8 cellular contexts compared by ENCODE assay signal in the genomic region with DNA sequence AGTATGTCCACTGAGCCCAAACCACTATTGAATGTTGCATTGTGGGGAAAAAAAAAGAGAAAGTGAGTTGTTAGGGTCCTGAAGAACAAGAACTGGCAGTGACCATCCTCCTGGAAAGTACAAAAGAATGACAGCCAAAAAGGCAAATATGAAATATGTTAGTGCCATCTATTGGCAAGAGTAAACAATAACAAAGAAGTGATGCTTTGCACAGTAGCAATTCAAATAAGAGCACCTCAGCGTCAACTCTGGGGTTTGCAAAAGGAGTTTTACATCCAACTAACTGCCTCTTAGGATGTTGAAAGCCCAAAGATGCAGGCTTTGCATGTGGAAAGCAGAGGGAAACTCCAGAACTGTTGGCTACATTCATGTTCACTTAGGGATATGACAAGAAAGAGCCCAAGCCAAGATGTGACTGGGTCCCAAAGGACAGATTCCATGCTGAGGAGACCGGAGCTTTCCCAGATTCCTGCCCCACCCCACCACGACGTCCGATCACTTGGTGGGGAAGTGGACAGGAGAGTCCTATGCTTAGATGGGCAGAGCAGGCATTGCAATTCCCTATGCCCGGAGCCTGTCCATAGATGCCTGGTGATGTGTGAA. TPM values are rescaled to one million over a fixed set of nuclear protein-coding genes. Genes with fewer than 3 reads are reported as not detected.
DNase-seq lines count a peak whose midpoint lies in the region; ATAC-seq and TF ChIP-seq lines count a peak whose summit lies in the region.

No MANE protein-coding gene starts in this region.

- no peaks in the 10 kb centered on the region for H3K9me3 Mint-ChIP-seq in activated naive CD4-positive, alpha-beta T cell treated with anti-CD3 and anti-CD28 coated beads, Interleukin-2, amount 50 U/mL, for 24 hours
- no peaks in the 10 kb centered on the region for H3K9me3 Mint-ChIP-seq in HFFc6

- TF ChIP-seq CTCF in HFFc6 (IDR thresholded peaks at IDR 0.05), result peak; percentile 69
- TF ChIP-seq CTCF in Panc1 (IDR thresholded peaks at IDR 0.05), result peak; percentile 63
- no peak for TF ChIP-seq CTCF in fibroblast of the aortic adventitia (IDR thresholded peaks at IDR 0.05; ENCODE audit: insufficient read depth, low read length)
- TF ChIP-seq CTCF in omental fat pad (IDR thresholded peaks at IDR 0.05), result no peak

- ATAC-seq in Panc1, result peak; percentile 65
- ATAC-seq in omental fat pad (ENCODE audit: low FRiP score), result no peak
- no peak for ATAC-seq in GM19023 (IDR thresholded peaks at IDR 0.05; ENCODE audit: unreplicated experiment)

- intact Hi-C loops in Panc1 (cut with micrococcal nuclease; ENCODE audit: unreplicated experiment), result loop anchor here (5.0 to 10.0 kb wide), 2 partner anchors 210 to 368 kb away; no protein-coding TSS in a partner anchor

- peaks cover 4% of the 10 kb centered on the region; the same call in 1 of the 2 replicates for H3K27me3 ChIP-seq in Panc1 (ENCODE audit: control insufficient read depth, insufficient read depth, low read length)

- H3K36me3 Mint-ChIP-seq in activated naive CD4-positive, alpha-beta T cell treated with anti-CD3 and anti-CD28 coated beads, Interleukin-2, amount 50 U/mL, for 24 hours, result peaks cover 12% of the 10 kb centered on the region
- peaks cover 6% of the 10 kb centered on the region; the same call in 1 of the 2 replicates for H3K36me3 Mint-ChIP-seq in HFFc6 (ENCODE audit: low read depth)

- H3K4me3 ChIP-seq in Panc1 (ENCODE audit: low read depth in 2 of 2, low read length in 2 of 2) (no peak overlapping the region), fibroblast of the aortic adventitia (ENCODE audit: low read depth, low read length) (no peak overlapping the region)

- no peaks in the 10 kb centered on the region for H3K27me3 Mint-ChIP-seq in activated naive CD4-positive, alpha-beta T cell treated with anti-CD3 and anti-CD28 coated beads, Interleukin-2, amount 50 U/mL, for 24 hours
- H3K27me3 Mint-ChIP-seq in HFFc6 (ENCODE audit: insufficient read depth), result peaks cover 3% of the 10 kb centered on the region

- no peaks in the 10 kb centered on the region for H3K4me1 ChIP-seq in Panc1 (ENCODE audit: control insufficient read depth, insufficient read depth, low read length)

- no peaks in the 10 kb centered on the region for H3K9me3 ChIP-seq in Panc1 (ENCODE audit: control insufficient read depth, insufficient read depth, low read depth, low read length)

- POLR2A ChIA-PET in Panc1 (lab: Charles Lee), result no interaction called here

- no peak for DNase-seq in activated naive CD4-positive, alpha-beta T cell treated with Interleukin-2 at 50 U/mL for 16 hours
- DNase-seq in HFFc6 (peak; percentile 51), Panc1 (ENCODE audit: low read depth, low spot score) (no peak), fibroblast of the aortic adventitia (ENCODE audit: low read depth) (peak; percentile 38), omental fat pad (ENCODE audit: low spot score) (no peak), NCI-H2029 (lab: John Stamatoyannopoulos, UW) (no peak)

- BruUV-seq in Panc1 (replicated peaks; lab: Mats Ljungman, UMichigan), result no TSS peak

- H3K4me1 Mint-ChIP-seq in activated naive CD4-positive, alpha-beta T cell treated with anti-CD3 and anti-CD28 coated beads, Interleukin-2, amount 50 U/mL, for 24 hours, result peaks cover 92% of the 10 kb centered on the region
- peaks cover 8% of the 10 kb centered on the region; the same call in 1 of the 2 replicates for H3K4me1 Mint-ChIP-seq in HFFc6 (ENCODE audit: low read depth)

- H3K4me3 Mint-ChIP-seq in activated naive CD4-positive, alpha-beta T cell treated with anti-CD3 and anti-CD28 coated beads, Interleukin-2, amount 50 U/mL, for 24 hours, result peak overlapping the region; percentile 66
- H3K4me3 Mint-ChIP-seq in HFFc6, result no peak overlapping the region

- in situ Hi-C loops in Panc1 (cut with HindIII; ENCODE audit: low pct_unique_long_range_greater_than_20kb, low sequenced_read_pairs), result no loop called here

- H3K27ac ChIP-seq in Panc1 (ENCODE audit: low read length), result no peak overlapping the region

- CTCF ChIA-PET in Panc1 (lab: Charles Lee), result interaction anchor here (0.7 kb wide), 1 partner anchor 157 kb away, joined by 3 read pairs; no protein-coding TSS in a partner anchor

- no peaks in the 10 kb centered on the region for H3K36me3 ChIP-seq in Panc1 (ENCODE audit: control insufficient read depth, insufficient read depth, low read length)

- peak overlapping the region; percentile 97 for H3K27ac Mint-ChIP-seq in activated naive CD4-positive, alpha-beta T cell treated with anti-CD3 and anti-CD28 coated beads, Interleukin-2, amount 50 U/mL, for 24 hours
- H3K27ac Mint-ChIP-seq in HFFc6, result no peak overlapping the region

RNA-seq across cellular contexts. Expression of gene TRABD2A, which starts 15.6 kb away (rescaled TPM):
- total RNA-seq in HFFc6 (2021; fragmentation: NEBNext Ultra II Directional; extraction: Animal tissue kit (Norgen Biotek cat#: 25700)), result 10 to 100 TPM; 13.5 to 46.2 (median 41.9) TPM
- 1.7 TPM for total RNA-seq in Panc1 (2021; ENCODE audit: unreplicated experiment)
- 0.73 TPM for polyA plus RNA-seq in Panc1 (2012; ENCODE audit: insufficient read length)
- 0.33 and 1.6 TPM in 2 replicates for total RNA-seq in fibroblast of the aortic adventitia (ENCODE audit: low replicate concordance)
- 1 to 10 TPM; 5.3 to 9.0 (median 6.4) TPM for total RNA-seq in omental fat pad

RNA-seq across cellular contexts. Expression of gene TMSB10, which starts 40.2 kb away (rescaled TPM):
- 1,000 to 10,000 TPM; 3,909 to 6,151 (median 5,325) TPM for total RNA-seq in HFFc6 (2021; fragmentation: NEBNext Ultra II Directional; extraction: Animal tissue kit (Norgen Biotek cat#: 25700))
- total RNA-seq in Panc1 (2021; ENCODE audit: unreplicated experiment), result 1,916 TPM
- 3,818 TPM for polyA plus RNA-seq in Panc1 (2012; ENCODE audit: insufficient read length)
- total RNA-seq in fibroblast of the aortic adventitia (ENCODE audit: low replicate concordance), result 3,849 and 4,291 TPM in 2 replicates
- total RNA-seq in omental fat pad, result 1,000 to 10,000 TPM; 2,816 to 4,346 (median 4,048) TPM

Comparison
In these comparisons a context has a peak if more than half of its experiments do, and no peak if none do; other contexts are left out.
1. DNase-seq: peak in HFFc6 (single experiment) and fibroblast of the aortic adventitia (single experiment); none in activated naive CD4-positive, alpha-beta T cell treated with Interleukin-2 at 50 U/mL for 16 hours (single experiment), Panc1 (single experiment), omental fat pad (single experiment) and NCI-H2029 (single experiment).
2. CTCF ChIP-seq: peak in HFFc6 (single experiment) and Panc1 (single experiment); none in fibroblast of the aortic adventitia (single experiment) and omental fat pad (0 of 3).